20 cellular contexts compared by ENCODE assay signal in the genomic region with DNA sequence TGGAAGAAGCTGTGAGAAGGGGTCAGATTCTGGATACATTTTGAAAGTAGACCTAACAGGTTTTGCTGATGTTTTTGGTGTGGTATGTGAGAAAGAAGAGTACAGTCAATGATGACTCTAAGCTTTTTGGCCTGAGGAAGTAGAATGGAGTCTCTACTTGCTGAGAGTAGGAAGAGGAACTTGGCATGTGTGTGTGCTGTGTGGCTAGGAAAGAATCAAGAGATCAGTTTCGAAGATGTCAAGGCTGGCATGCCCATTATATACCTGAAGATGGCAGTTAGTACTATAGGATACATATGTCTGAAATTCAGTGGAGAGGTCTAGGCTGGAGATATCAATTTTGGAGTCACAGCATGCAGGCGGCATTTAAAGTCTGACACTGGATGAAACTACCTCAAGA.
"Had no signal": no experiment of that assay in that cellular context is flagged by ENCODE, and none has a peak within 500 bp of the region (broad histone marks: within the 10 kb centered on the region; RNA-seq: fewer than 3 reads in every experiment).

No MANE protein-coding gene starts in this region.

- H3K36me3 ChIP-seq: lower lobe of right lung, thoracic aorta, upper lobe of left lung had no signal

- H3K27ac Mint-ChIP-seq: activated CD4-positive, alpha-beta memory T cell treated with anti-CD3 and anti-CD28 coated beads, Interleukin-2, amount 10 ng/mL, durations not matched to agents 7 days and 5 days; activated naive CD8-positive, alpha-beta T cell treated with anti-CD3 and anti-CD28 coated beads for 36 hours; activated T-helper 17 cell treated with anti-CD3 and anti-CD28 coated beads, Interleukin-2, amount 50 U/mL, for 72 hours; mesothelial cell of epicardium; nephron had no signal

- H3K36me3 Mint-ChIP-seq: activated naive CD8-positive, alpha-beta T cell treated with anti-CD3 and anti-CD28 coated beads for 36 hours; mesothelial cell of epicardium had no signal

- H3K4me1 ChIP-seq: lower lobe of right lung, parathyroid adenoma, upper lobe of left lung had no signal

- DNase-seq: activated CD4-positive, alpha-beta memory T cell treated with anti-CD3 and anti-CD28 coated beads, Interleukin-2, amount 10 ng/mL, durations not matched to agents 7 days and 5 days; activated CD4-positive, alpha-beta T cell treated with anti-CD3 and anti-CD28 coated beads for 48 hours; activated CD4-positive, CD25-positive, alpha-beta regulatory T cell; activated naive CD4-positive, alpha-beta T cell; activated naive CD8-positive, alpha-beta T cell treated with anti-CD3 and anti-CD28 coated beads for 36 hours; activated T-cell treated with anti-CD3 and anti-CD28 coated beads, Interleukin-2, amount 50 U/mL, for 1 hour; amniotic stem cell; hypothalamus; islet precursor cell; left colon; lower lobe of right lung; stimulated activated CD4-positive, alpha-beta T cell treated with anti-CD3 and anti-CD28 coated beads, Interleukin-4, amount 100 ng/mL, for 1 hour; upper lobe of left lung had no signal

- H3K4me3 ChIP-seq: lower lobe of right lung, smooth muscle cell, thoracic aorta, upper lobe of left lung had no signal

- H3K9ac ChIP-seq: parathyroid adenoma had no signal

- H3K27me3 Mint-ChIP-seq: activated naive CD8-positive, alpha-beta T cell treated with anti-CD3 and anti-CD28 coated beads for 36 hours; activated T-helper 17 cell treated with anti-CD3 and anti-CD28 coated beads, Interleukin-2, amount 50 U/mL, for 72 hours had no signal

- H3K4me3 Mint-ChIP-seq: activated CD4-positive, alpha-beta memory T cell treated with anti-CD3 and anti-CD28 coated beads, Interleukin-2, amount 10 ng/mL, durations not matched to agents 7 days and 5 days; activated naive CD8-positive, alpha-beta T cell treated with anti-CD3 and anti-CD28 coated beads for 36 hours; activated T-helper 17 cell treated with anti-CD3 and anti-CD28 coated beads, Interleukin-2, amount 50 U/mL, for 72 hours; mesothelial cell of epicardium; nephron had no signal

- H3K27ac ChIP-seq: lower lobe of right lung, parathyroid adenoma, thoracic aorta, upper lobe of left lung had no signal

- H3K4me1 Mint-ChIP-seq: activated CD4-positive, alpha-beta memory T cell treated with anti-CD3 and anti-CD28 coated beads, Interleukin-2, amount 10 ng/mL, durations not matched to agents 7 days and 5 days; activated naive CD8-positive, alpha-beta T cell treated with anti-CD3 and anti-CD28 coated beads for 36 hours; activated T-helper 17 cell treated with anti-CD3 and anti-CD28 coated beads, Interleukin-2, amount 50 U/mL, for 72 hours; nephron had no signal

- H3K9me3 Mint-ChIP-seq: activated CD4-positive, alpha-beta memory T cell treated with anti-CD3 and anti-CD28 coated beads, Interleukin-2, amount 10 ng/mL, durations not matched to agents 7 days and 5 days; activated naive CD8-positive, alpha-beta T cell treated with anti-CD3 and anti-CD28 coated beads for 36 hours; activated T-helper 17 cell treated with anti-CD3 and anti-CD28 coated beads, Interleukin-2, amount 50 U/mL, for 72 hours; mesothelial cell of epicardium; nephron had no signal

- ATAC-seq: activated T-helper 17 cell treated with anti-CD3 and anti-CD28 coated beads, Interleukin-2, amount 50 U/mL, for 72 hours; left colon; lower lobe of right lung; sciatic nerve had no signal

- H3K9me3 ChIP-seq: lower lobe of right lung, thoracic aorta, upper lobe of left lung had no signal

- H3K27me3 ChIP-seq: upper lobe of left lung had no signal
